ENCODE assay signal across 7 cellular contexts in the genomic region with DNA sequence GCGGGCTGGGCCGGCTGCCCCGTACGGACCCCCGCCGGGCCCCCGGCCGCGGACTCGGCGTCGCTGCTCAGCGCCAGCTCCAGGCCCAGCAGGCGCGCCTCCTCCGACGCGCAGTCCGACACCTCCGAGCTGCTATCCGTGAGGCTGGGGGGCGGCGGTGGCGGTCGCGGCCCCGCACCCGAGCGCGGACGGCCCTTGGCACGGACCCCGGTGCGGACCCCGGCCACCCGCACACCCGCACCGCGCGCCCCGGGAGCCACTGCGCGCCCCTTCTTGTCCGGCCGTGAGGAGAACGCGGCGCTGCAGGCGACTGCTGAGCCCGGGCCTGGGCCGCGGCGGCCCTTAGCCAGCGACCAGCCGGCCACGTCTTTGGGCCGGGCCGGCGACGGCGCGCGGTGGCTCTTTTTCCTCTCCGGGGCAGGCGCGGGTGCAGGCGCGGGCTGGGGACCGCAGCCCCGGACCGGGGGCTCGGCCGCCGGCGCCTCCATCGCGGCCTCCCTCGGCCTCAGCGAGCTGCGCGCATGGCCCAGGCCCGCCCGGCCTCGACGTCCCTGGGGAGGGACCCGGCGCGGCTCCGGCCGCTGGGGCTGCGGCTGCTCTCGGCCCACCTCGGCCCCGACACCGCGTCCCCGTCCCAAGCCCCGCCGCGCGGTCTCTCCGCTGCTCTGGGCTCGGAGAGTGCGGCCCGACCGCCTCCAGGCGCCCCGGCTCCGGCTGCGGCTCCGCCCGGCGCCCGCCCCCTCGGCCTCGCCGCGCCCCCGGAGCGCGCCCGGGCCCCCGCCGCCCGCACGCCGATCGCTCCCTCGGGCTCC. TPM values are rescaled to one million over a fixed set of nuclear protein-coding genes. Genes with fewer than 3 reads are reported as not detected.
A peak's percentile ranks its signal among the peaks of the same experiment; 100 is the strongest.
DNase-seq lines count a peak whose midpoint lies in the region; ATAC-seq and TF ChIP-seq lines count a peak whose summit lies in the region.

No MANE protein-coding gene starts in this region.

- H3K27me3 Mint-ChIP-seq in activated naive CD8-positive, alpha-beta T cell treated with anti-CD3 and anti-CD28 coated beads for 36 hours, result peaks cover 5% of the 10 kb centered on the region

- no peaks in the 10 kb centered on the region for H3K36me3 Mint-ChIP-seq in activated naive CD8-positive, alpha-beta T cell treated with anti-CD3 and anti-CD28 coated beads for 36 hours

- no peak overlapping the region for H2AFZ ChIP-seq in SU-DHL-6 (ENCODE audit: low read depth, low read length, severe bottlenecking)

- H3K4me3 ChIP-seq in SU-DHL-6 (ENCODE audit: insufficient read depth, low read length, poor library complexity, severe bottlenecking), result peak overlapping the region; percentile 82
- peak overlapping the region; percentile 53 for H3K4me3 ChIP-seq in iPS-11a (ENCODE audit: low read depth, low read length)
- H3K4me3 ChIP-seq in thoracic aorta, result peak overlapping the region; percentile 80

- peak; percentile 47 for ATAC-seq in GM18907 (IDR thresholded peaks at IDR 0.05; ENCODE audit: unreplicated experiment)
- peak; percentile 54 for ATAC-seq in HG02642 (IDR thresholded peaks at IDR 0.05; ENCODE audit: poor library complexity, unreplicated experiment)
- ATAC-seq in thoracic aorta (ENCODE audit: insufficient number of reproducible peaks, low FRiP score, low read depth), result peak; percentile 24

- no peak for TF ChIP-seq CTCF in SU-DHL-6 (IDR thresholded peaks at IDR 0.05; ENCODE audit: insufficient read depth, low read length, poor library complexity, severe bottlenecking)
- TF ChIP-seq CTCF in thoracic aorta (IDR thresholded peaks at IDR 0.05), result no peak

- H3K4me1 ChIP-seq in thoracic aorta (ENCODE audit: control insufficient read depth in 1 of 2, low read depth in 2 of 2), result peaks cover 15 to 36% of the 10 kb centered on the region in 2 donors

- peak overlapping the region; percentile 82 for H3K9ac ChIP-seq in SU-DHL-6 (ENCODE audit: low read length)

- no peak for DNase-seq in thoracic aorta (ENCODE audit: low spot score)
- no peak for DNase-seq in activated naive CD8-positive, alpha-beta T cell treated with anti-CD3 and anti-CD28 coated beads for 36 hours
- no peak for DNase-seq in cerebellar cortex (ENCODE audit: low spot score)

- H3K27ac Mint-ChIP-seq in activated naive CD8-positive, alpha-beta T cell treated with anti-CD3 and anti-CD28 coated beads for 36 hours, result no peak overlapping the region

- no peaks in the 10 kb centered on the region for H4K20me1 ChIP-seq in SU-DHL-6 (ENCODE audit: low read depth, low read length)

- H3K9me3 ChIP-seq in SU-DHL-6 (ENCODE audit: insufficient read depth, low read length) (no peaks in the 10 kb centered on the region), thoracic aorta (no peaks in the 10 kb centered on the region)

- no peaks in the 10 kb centered on the region for H3K9me2 ChIP-seq in SU-DHL-6 (replicated peaks; ENCODE audit: insufficient read depth, low read length)

- H3K36me3 ChIP-seq in SU-DHL-6 (ENCODE audit: low read length) (no peaks in the 10 kb centered on the region), thoracic aorta (no peaks in the 10 kb centered on the region)

- H3K27me3 ChIP-seq in SU-DHL-6 (ENCODE audit: low read length) (no peaks in the 10 kb centered on the region), thoracic aorta (replicated peaks; ENCODE audit: insufficient read depth) (no peaks in the 10 kb centered on the region)

- no peak overlapping the region for H3K4me3 Mint-ChIP-seq in activated naive CD8-positive, alpha-beta T cell treated with anti-CD3 and anti-CD28 coated beads for 36 hours

- H3F3A ChIP-seq in SU-DHL-6 (ENCODE audit: insufficient read depth), result peaks cover 9% of the 10 kb centered on the region

- no peaks in the 10 kb centered on the region for H3K9me3 Mint-ChIP-seq in activated naive CD8-positive, alpha-beta T cell treated with anti-CD3 and anti-CD28 coated beads for 36 hours

- no peaks in the 10 kb centered on the region for H3K4me1 Mint-ChIP-seq in activated naive CD8-positive, alpha-beta T cell treated with anti-CD3 and anti-CD28 coated beads for 36 hours

- peak overlapping the region; percentile 67 for H3K4me2 ChIP-seq in SU-DHL-6 (ENCODE audit: low read depth, low read length, poor library complexity, severe bottlenecking)

- H3K79me2 ChIP-seq in SU-DHL-6 (ENCODE audit: insufficient read depth, low read length), result peaks cover 45% of the 10 kb centered on the region

- peak overlapping the region; percentile 73 for H3K27ac ChIP-seq in SU-DHL-6 (ENCODE audit: low read depth, low read length)
- H3K27ac ChIP-seq in thoracic aorta, result peak overlapping the region; percentile 88

RNA-seq across cellular contexts. Expression of gene TLDC2, which starts 12.9 kb away (rescaled TPM):
- total RNA-seq in thoracic aorta, result 1 to 10 TPM in 1 of 2 donors, not detected in 1; 1.6 TPM
- total RNA-seq in activated naive CD8-positive, alpha-beta T cell treated with anti-CD3 and anti-CD28 coated beads for 36 hours, result not detected
